Comparison of ENCODE assay signal across 20 cellular contexts in genomic region chr1:24345334-24345733, GRCh38. TPM values are rescaled to one million over a fixed set of nuclear protein-coding genes. Genes with fewer than 3 reads are reported as not detected.
DNase-seq lines count a peak whose midpoint lies in the region; ATAC-seq, FAIRE-seq and TF ChIP-seq lines count a peak whose summit lies in the region.
"Had no signal": no experiment of that assay in that cellular context is flagged by ENCODE, and none has a peak within 500 bp of the region (broad histone marks: within the 10 kb centered on the region; RNA-seq: fewer than 3 reads in every experiment).

No MANE protein-coding gene starts in this region.

- peaks cover 14% of the 10 kb centered on the region for H3K4me1 ChIP-seq in PC-3 (ENCODE audit: insufficient read depth, low read length)
- H3K4me1 ChIP-seq in kidney (ENCODE audit: control insufficient read depth in 1 of 2, insufficient read depth in 1 of 2, low read depth in 1 of 2, low read length in 2 of 2) = no peaks in the 10 kb centered on the region
- H3K4me1 ChIP-seq: A549 had no signal

- H3K4me1 Mint-ChIP-seq in activated CD4-positive, alpha-beta T cell treated with anti-CD3 and anti-CD28 coated beads, Interleukin-2, amount 10 ng/mL, durations not matched to agents 7 days and 5 days = peaks cover 8% of the 10 kb centered on the region

- no peaks in the 10 kb centered on the region for H3K36me3 Mint-ChIP-seq in activated CD4-positive, alpha-beta T cell treated with anti-CD3 and anti-CD28 coated beads, Interleukin-2, amount 10 ng/mL, durations not matched to agents 7 days and 5 days (ENCODE audit: low read depth)

- H3F3A ChIP-seq in PC-3 (ENCODE audit: low read length, unreplicated experiment) = no peaks in the 10 kb centered on the region

- TF ChIP-seq CTCF in PC-3 (conservative IDR thresholded peaks at IDR 0.05; ENCODE audit: low read depth, low read length) (no peak), kidney (IDR thresholded peaks at IDR 0.05; ENCODE audit: borderline replicate concordance, extremely low read depth, insufficient read depth) (no peak)

- H3K9me3 ChIP-seq in PC-3 (ENCODE audit: low read length) (no peaks in the 10 kb centered on the region), kidney (ENCODE audit: control insufficient read depth in 1 of 2, low read length in 2 of 2) (no peaks in the 10 kb centered on the region)
- H3K9me3 ChIP-seq: A549, SJCRH30 had no signal

- H3K27ac ChIP-seq in PC-3 (ENCODE audit: low read length) (no peak overlapping the region), kidney (ENCODE audit: low read depth in 2 of 2, low read length in 2 of 2) (no peak overlapping the region)
- H3K27ac ChIP-seq: A549, SJCRH30 had no signal

- CTCF ChIA-PET in activated CD4-positive, alpha-beta T cell treated with anti-CD3 and anti-CD28 coated beads, Interleukin-2, amount 10 ng/mL, durations not matched to agents 7 days and 5 days (lab: Charles Lee) = interaction anchor here (1.0 to 1.2 kb wide), 3 partner anchors 11 to 25 kb away, joined by 3 read pairs; no protein-coding TSS in a partner anchor
- CTCF ChIA-PET in PC-3 (lab: Charles Lee) = interaction anchor here (0.6 kb wide), 1 partner anchor 146 kb away, joined by 4 read pairs; no protein-coding TSS in a partner anchor

- H3K36me3 ChIP-seq in PC-3 (ENCODE audit: low read depth, low read length) (no peaks in the 10 kb centered on the region), kidney (ENCODE audit: control insufficient read depth in 1 of 2, insufficient read depth in 2 of 2, low read length in 2 of 2) (no peaks in the 10 kb centered on the region)
- H3K36me3 ChIP-seq: SJCRH30 had no signal

- H3K79me2 ChIP-seq in PC-3 (ENCODE audit: low read length) = no peaks in the 10 kb centered on the region

- POLR2A ChIA-PET in activated CD4-positive, alpha-beta T cell treated with anti-CD3 and anti-CD28 coated beads, Interleukin-2, amount 10 ng/mL, durations not matched to agents 7 days and 5 days (lab: Charles Lee) = no interaction called here
- POLR2A ChIA-PET in PC-3 (lab: Charles Lee; ENCODE audit: unreplicated experiment) = no interaction called here

- H2AFZ ChIP-seq in PC-3 (ENCODE audit: low read length) = no peak overlapping the region

- no peak overlapping the region for H3K4me3 Mint-ChIP-seq in activated CD4-positive, alpha-beta T cell treated with anti-CD3 and anti-CD28 coated beads, Interleukin-2, amount 10 ng/mL, durations not matched to agents 7 days and 5 days
- H3K4me3 Mint-ChIP-seq: H9, IgD-negative memory B cell had no signal

- H3K4me3 ChIP-seq in PC-3 (ENCODE audit: low read length) (no peak overlapping the region), kidney (ENCODE audit: low read length in 2 of 2) (no peak overlapping the region)
- H3K4me3 ChIP-seq: A549, SJCRH30 had no signal

- no peak for TF ChIP-seq POLR2A in GM12891 (IDR thresholded peaks at IDR 0.05; ENCODE audit: low read depth, low read length)

- no peaks in the 10 kb centered on the region for H3K27me3 ChIP-seq in PC-3 (ENCODE audit: low read length)

- ATAC-seq in PC-3 = peak; percentile 59

- H3K4me2 ChIP-seq in PC-3 (ENCODE audit: low read length) = no peak overlapping the region
- H3K4me2 ChIP-seq: A549 had no signal

- intact Hi-C loops in PC-3 (cut with micrococcal nuclease) (no loop called here), kidney (cut with DNase I) (no loop called here)

- no TSS peak for BruUV-seq in PC-3 (replicated peaks; lab: Mats Ljungman, UMichigan)

- H4K20me1 ChIP-seq in PC-3 (ENCODE audit: low read length) = no peaks in the 10 kb centered on the region

- FAIRE-seq in kidney (lab: Jason Lieb, UNC) (no peak), GM12891 (lab: Jason Lieb, UNC) (no peak)
- FAIRE-seq: A549 had no signal

- no peaks in the 10 kb centered on the region for H3K9me3 Mint-ChIP-seq in activated CD4-positive, alpha-beta T cell treated with anti-CD3 and anti-CD28 coated beads, Interleukin-2, amount 10 ng/mL, durations not matched to agents 7 days and 5 days
- H3K9me3 Mint-ChIP-seq: H9, IgD-negative memory B cell had no signal

- H3K27me3 Mint-ChIP-seq in activated CD4-positive, alpha-beta T cell treated with anti-CD3 and anti-CD28 coated beads, Interleukin-2, amount 10 ng/mL, durations not matched to agents 7 days and 5 days = peaks cover 6% of the 10 kb centered on the region
- H3K27me3 Mint-ChIP-seq: IgD-negative memory B cell had no signal

- H3K9ac ChIP-seq in PC-3 (ENCODE audit: low read length) (no peak overlapping the region), kidney (ENCODE audit: low read length in 2 of 2) (no peak overlapping the region)

- H3K9me2 ChIP-seq in PC-3 (replicated peaks; ENCODE audit: low read length) = no peaks in the 10 kb centered on the region

- H3K27ac Mint-ChIP-seq in activated CD4-positive, alpha-beta T cell treated with anti-CD3 and anti-CD28 coated beads, Interleukin-2, amount 10 ng/mL, durations not matched to agents 7 days and 5 days = peak overlapping the region; percentile 54
- H3K27ac Mint-ChIP-seq: IgD-negative memory B cell had no signal

- no peak for DNase-seq in activated CD4-positive, alpha-beta T cell treated with anti-CD3 and anti-CD28 coated beads, Interleukin-2, amount 10 ng/mL, durations not matched to agents 7 days and 5 days
- DNase-seq in activated CD4-positive, alpha-beta T cell treated with anti-CD3 and anti-CD28 coated beads for 4 hours = no peak
- DNase-seq in PC-3 = peak; percentile 23
- peak; percentile 0 for DNase-seq in kidney
- no peak for DNase-seq in GM12891 (ENCODE audit: insufficient read length, low spot score)
- DNase-seq in NCI-H510A (lab: John Stamatoyannopoulos, UW) = no peak
- no peak for DNase-seq in central memory CD4-positive, alpha-beta T cell
- DNase-seq in mesenteric fat pad (ENCODE audit: low spot score) = no peak
- DNase-seq: C1 segment of cervical spinal cord; H9; NCI-H1092; NCI-H146; NCI-H345; NK-92 treated with Interleukin-12 subunit alpha and Interleukin-12 subunit beta, amount 100 ng/mL, for 24 hours; RPMI8226; SJCRH30 had no signal

TF ChIP-seq in GM12891, 5 proteins besides CTCF, POLR2A, EP300 and RAD21:
- no peak for TF ChIP-seq POLR2AphosphoS5 (IDR thresholded peaks at IDR 0.05; ENCODE audit: low read depth, low read length)
- no peak for TF ChIP-seq PAX5 (IDR thresholded peaks at IDR 0.05; ENCODE audit: insufficient read depth, low read length, severe bottlenecking)
- TF ChIP-seq TAF1 (IDR thresholded peaks at IDR 0.05; ENCODE audit: low read depth, low read length) = no peak
- no peak for TF ChIP-seq POU2F2 (IDR thresholded peaks at IDR 0.05; ENCODE audit: low read depth, low read length)
- no peak for TF ChIP-seq SPI1 (IDR thresholded peaks at IDR 0.05; ENCODE audit: low read depth, low read length)

RNA-seq across cellular contexts. Expression of gene GRHL3, which starts 26.2 kb away (rescaled TPM):
- total RNA-seq in activated CD4-positive, alpha-beta T cell treated with anti-CD3 and anti-CD28 coated beads, Interleukin-2, amount 10 ng/mL, durations not matched to agents 7 days and 5 days = not detected
- total RNA-seq in PC-3 (2014; rRNA removed) (3.5 and 7.8 TPM in 2 replicates), kidney (1.7 TPM), mesenteric fat pad (not detected)
- polyA plus RNA-seq in kidney (ENCODE audit: insufficient read depth, low read depth, low replicate concordance) = 0.32 TPM
- polyA plus RNA-seq in GM12891 (2012; ENCODE audit: low read depth, missing spikeins) = 1.1 TPM
- total RNA-seq: Daoy, LHCN-M2, SJCRH30 had no signal
- polyA plus RNA-seq: IgD-negative memory B cell had no signal

Comparison
In these comparisons a context has a peak if more than half of its experiments do, and no peak if none do; other contexts are left out.
1. DNase-seq: peak in PC-3 (single experiment) and kidney (single experiment); none in activated CD4-positive, alpha-beta T cell treated with anti-CD3 and anti-CD28 coated beads, Interleukin-2, amount 10 ng/mL, durations not matched to agents 7 days and 5 days (single experiment), activated CD4-positive, alpha-beta T cell treated with anti-CD3 and anti-CD28 coated beads for 4 hours (0 of 2), GM12891 (single experiment), NCI-H510A (single experiment), central memory CD4-positive, alpha-beta T cell (single experiment) and mesenteric fat pad (single experiment).